ENCODE assay signal across 8 cellular contexts in the genomic region with DNA sequence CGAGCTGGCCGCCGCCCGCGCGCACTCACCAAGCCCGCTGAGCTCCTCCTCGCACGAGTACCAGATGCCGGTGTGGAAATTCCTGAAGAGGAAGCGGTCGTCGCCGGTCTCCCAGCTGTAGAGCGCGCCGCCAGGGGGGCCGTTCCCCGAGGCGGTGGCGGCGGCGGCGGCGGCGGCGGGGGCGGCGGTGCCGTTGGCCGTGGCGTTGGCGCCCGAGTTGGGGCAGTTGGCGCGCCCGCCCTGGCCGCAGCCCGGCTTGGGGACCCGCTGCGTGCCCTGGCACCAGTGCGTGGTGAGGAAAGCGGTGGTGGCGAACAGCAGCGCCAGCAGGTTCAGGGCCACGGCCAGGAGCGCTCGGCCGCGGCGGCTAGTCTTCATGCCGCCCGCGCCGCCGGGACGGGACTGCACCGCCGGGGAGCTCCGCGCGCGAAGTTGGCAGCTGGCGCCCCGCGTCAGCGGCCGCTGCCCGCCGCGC. TPM values are rescaled to one million over a fixed set of nuclear protein-coding genes. Genes with fewer than 3 reads are reported as not detected.
A peak's percentile ranks its signal among the peaks of the same experiment; 100 is the strongest.
DNase-seq lines count a peak whose midpoint lies in the region; ATAC-seq, FAIRE-seq and TF ChIP-seq lines count a peak whose summit lies in the region.

No MANE protein-coding gene starts in this region.

- DNase-seq in endothelial cell of umbilical vein (ENCODE audit: low read depth, low spot score): no peak
- no peak for DNase-seq in NCI-H187 (lab: John Stamatoyannopoulos, UW)
- no peak for DNase-seq in CD4-positive, alpha-beta T cell
- no peak for DNase-seq in vagina (ENCODE audit: extremely low spot score in 2 of 2)

- intact Hi-C loops in endothelial cell of umbilical vein (cut with micrococcal nuclease) (no loop called here), vagina (cut with DNase I) (no loop called here)
- intact Hi-C loops in CD4-positive, alpha-beta T cell (cut with DNase I, micrococcal nuclease): no loop called here

- no TSS peak for BruUV-seq in endothelial cell of umbilical vein (replicated peaks; lab: Mats Ljungman, UMichigan)

- peak overlapping the region in 1 of 11 experiments; percentile 56; a peak in 3 of 22 replicates for H3K27ac ChIP-seq in BLaER1 treated with 17β-estradiol and CSF1 and Interleukin-3, amounts not matched to agents 10 nM and 100 nM
- H3K27ac ChIP-seq in HUES48 (ENCODE audit: low read depth, low read length) (no peak overlapping the region), endothelial cell of umbilical vein (ENCODE audit: insufficient read depth, low read depth, low read length) (no peak overlapping the region), vagina (no peak overlapping the region)
- no peak overlapping the region for H3K27ac ChIP-seq in CD4-positive, alpha-beta T cell (ENCODE audit: low read depth, low read length)

- peak overlapping the region; percentile 93 to 99 (median 98) for H3K4me2 ChIP-seq in BLaER1 treated with 17β-estradiol and CSF1 and Interleukin-3, amounts not matched to agents 10 nM and 100 nM
- H3K4me2 ChIP-seq in endothelial cell of umbilical vein (ENCODE audit: insufficient read depth, low read length): no peak overlapping the region

- no peak overlapping the region for H3K27ac Mint-ChIP-seq in CD4-positive, alpha-beta T cell

- H3K27me3 Mint-ChIP-seq in CD4-positive, alpha-beta T cell: peaks cover 58% of the 10 kb centered on the region

- no peaks in the 10 kb centered on the region for H3K36me3 Mint-ChIP-seq in CD4-positive, alpha-beta T cell (ENCODE audit: low read depth)

- H3K9me1 ChIP-seq in endothelial cell of umbilical vein (replicated peaks; ENCODE audit: control insufficient read depth, extremely low read depth, insufficient read depth, low read length): no peaks in the 10 kb centered on the region

- CTCF ChIA-PET in endothelial cell of umbilical vein (lab: Charles Lee): interaction anchor here (1.3 to 2.2 kb wide), 3 partner anchors 8 to 423 kb away, joined by 6 to 14 read pairs (median 10); no protein-coding TSS in a partner anchor
- CTCF ChIA-PET in CD4-positive, alpha-beta T cell (lab: Charles Lee): no interaction called here

- no peaks in the 10 kb centered on the region for H3K4me1 Mint-ChIP-seq in CD4-positive, alpha-beta T cell (ENCODE audit: low read depth)

- H3K36me3 ChIP-seq in BLaER1 treated with 17β-estradiol and CSF1 and Interleukin-3, amounts not matched to agents 10 nM and 100 nM: no peaks in the 10 kb centered on the region
- no peaks in the 10 kb centered on the region for H3K36me3 ChIP-seq in HUES48 (ENCODE audit: control insufficient read depth, insufficient read depth, low read length)
- H3K36me3 ChIP-seq in endothelial cell of umbilical vein (ENCODE audit: control insufficient read depth in 2 of 2, extremely low read depth in 1 of 2, insufficient read depth in 2 of 2, low read length in 2 of 2): no peaks in the 10 kb centered on the region
- no peaks in the 10 kb centered on the region for H3K36me3 ChIP-seq in neuron (ENCODE audit: insufficient read depth, low read length)
- H3K36me3 ChIP-seq in vagina: no peaks in the 10 kb centered on the region

- POLR2A ChIA-PET in endothelial cell of umbilical vein (lab: Charles Lee): no interaction called here
- POLR2A ChIA-PET in CD4-positive, alpha-beta T cell (lab: Charles Lee): no interaction called here

- no peak overlapping the region for H2AFZ ChIP-seq in endothelial cell of umbilical vein (ENCODE audit: low read depth, low read length)
- H2AFZ ChIP-seq in neuron (ENCODE audit: low read depth, low read length): no peak overlapping the region

- peaks cover 0 to 22% (median 8%) of the 10 kb centered on the region in 11 experiments; a peak in 10 of 22 replicates for H4K20me1 ChIP-seq in BLaER1 treated with 17β-estradiol and CSF1 and Interleukin-3, amounts not matched to agents 10 nM and 100 nM
- H4K20me1 ChIP-seq in endothelial cell of umbilical vein (replicated peaks; ENCODE audit: control insufficient read depth, extremely low read depth, insufficient read depth, low read length): no peaks in the 10 kb centered on the region

- no peak overlapping the region for H3K4me3 Mint-ChIP-seq in CD4-positive, alpha-beta T cell

- peaks cover 0 to 13% (median 9%) of the 10 kb centered on the region in 10 experiments; a peak in 14 of 20 replicates for H3K4me1 ChIP-seq in BLaER1 treated with 17β-estradiol and CSF1 and Interleukin-3, amounts not matched to agents 10 nM and 100 nM
- H3K4me1 ChIP-seq in HUES48 (ENCODE audit: control insufficient read depth, insufficient read depth, low read length): no peaks in the 10 kb centered on the region
- no peaks in the 10 kb centered on the region for H3K4me1 ChIP-seq in endothelial cell of umbilical vein (ENCODE audit: control insufficient read depth, extremely low read depth, insufficient read depth, low read length)
- H3K4me1 ChIP-seq in neuron (ENCODE audit: insufficient read depth, low read length): no peaks in the 10 kb centered on the region
- no peaks in the 10 kb centered on the region for H3K4me1 ChIP-seq in vagina

- H3K9ac ChIP-seq in BLaER1 treated with 17β-estradiol and CSF1 and Interleukin-3, amounts not matched to agents 10 nM and 100 nM: peak overlapping the region in 10 of 11 experiments; percentile 26 to 72 (median 54); a peak in 12 of 22 replicates
- H3K9ac ChIP-seq in HUES48 (ENCODE audit: low read depth, low read length) (no peak overlapping the region), endothelial cell of umbilical vein (replicated peaks; ENCODE audit: extremely low read depth, insufficient read depth, low read length) (no peak overlapping the region)

- no peak for ATAC-seq in GM21360 (IDR thresholded peaks at IDR 0.05; ENCODE audit: unreplicated experiment)
- no peak for ATAC-seq in CD4-positive, alpha-beta T cell (ENCODE audit: poor library complexity)

- no peaks in the 10 kb centered on the region for H3K9me3 ChIP-seq in BLaER1 treated with 17β-estradiol and CSF1 and Interleukin-3, amounts not matched to agents 10 nM and 100 nM (replicated peaks in 1 of 11)
- H3K9me3 ChIP-seq in HUES48 (ENCODE audit: control insufficient read depth, insufficient read depth, low read length) (no peaks in the 10 kb centered on the region), endothelial cell of umbilical vein (replicated peaks; ENCODE audit: control insufficient read depth, insufficient read depth, low read length) (no peaks in the 10 kb centered on the region), neuron (ENCODE audit: low read length) (no peaks in the 10 kb centered on the region), vagina (no peaks in the 10 kb centered on the region)
- H3K9me3 ChIP-seq in CD4-positive, alpha-beta T cell (ENCODE audit: control insufficient read depth, low read length): no peaks in the 10 kb centered on the region

- no peaks in the 10 kb centered on the region for H3K9me3 Mint-ChIP-seq in CD4-positive, alpha-beta T cell

- no peak for FAIRE-seq in endothelial cell of umbilical vein (lab: Jason Lieb, UNC)

- dilution Hi-C loops in endothelial cell of umbilical vein (cut with MboI; ENCODE audit: extremely low pct_ligation_motif_present, low sequenced_read_pairs): no loop called here

- peak overlapping the region; percentile 55 to 79 (median 66) for H3K4me3 ChIP-seq in BLaER1 treated with 17β-estradiol and CSF1 and Interleukin-3, amounts not matched to agents 10 nM and 100 nM
- H3K4me3 ChIP-seq in HUES48 (ENCODE audit: low read depth, low read length) (peak overlapping the region; percentile 58), endothelial cell of umbilical vein (replicated peaks in 1 of 3; ENCODE audit: insufficient read depth in 1 of 3, low read depth in 1 of 3, low read length in 3 of 3) (peak overlapping the region in 1 of 3 experiments; percentile 18), neuron (ENCODE audit: low read length) (peak overlapping the region; percentile 33), vagina (peak overlapping the region in 1 of 2 donors; percentile 37)

- no peaks in the 10 kb centered on the region for H3K79me2 ChIP-seq in endothelial cell of umbilical vein (ENCODE audit: control insufficient read depth, insufficient read depth, low read length)

- TF ChIP-seq POLR2A in endothelial cell of umbilical vein (IDR thresholded peaks at IDR 0.05; ENCODE audit: low read depth, low read length): no peak
- no peak for TF ChIP-seq POLR2A in vagina (IDR thresholded peaks at IDR 0.05)

- H3K27me3 ChIP-seq in BLaER1 treated with 17β-estradiol and CSF1 and Interleukin-3, amounts not matched to agents 10 nM and 100 nM: peaks cover 69 to 88% (median 82%) of the 10 kb centered on the region in 11 experiments
- H3K27me3 ChIP-seq in HUES48 (ENCODE audit: control insufficient read depth, insufficient read depth, low read length) (peaks cover 57% of the 10 kb centered on the region), endothelial cell of umbilical vein (ENCODE audit: control insufficient read depth in 2 of 2, insufficient read depth in 2 of 2, low read length in 2 of 2) (peaks cover 21 to 43% of the 10 kb centered on the region in 2 experiments), neuron (ENCODE audit: insufficient read depth, low read length) (peaks cover 70% of the 10 kb centered on the region), vagina (peaks cover 4% of the 10 kb centered on the region)
- H3K27me3 ChIP-seq in CD4-positive, alpha-beta T cell (ENCODE audit: control insufficient read depth, insufficient read depth, low read length): peaks cover 51% of the 10 kb centered on the region

- TF ChIP-seq CTCF in endothelial cell of umbilical vein (IDR thresholded peaks at IDR 0.05; ENCODE audit: extremely low read depth in 1 of 2, insufficient read depth in 1 of 2, low read depth in 1 of 2, low read length in 2 of 2) (no peak), vagina (IDR thresholded peaks at IDR 0.05) (no peak)
- no peak for TF ChIP-seq CTCF in CD4-positive, alpha-beta T cell (IDR thresholded peaks at IDR 0.05)

TF ChIP-seq in endothelial cell of umbilical vein, 7 proteins besides CTCF, POLR2A, EP300 and RAD21 (continues in another document):
- TF ChIP-seq EZH2 (IDR thresholded peaks at IDR 0.05; ENCODE audit: borderline replicate concordance, low read depth, low read length, severe bottlenecking): peak; percentile 46
- TF ChIP-seq MYC (IDR thresholded peaks at IDR 0.05; ENCODE audit: low read depth, low read length): no peak
- no peak for TF ChIP-seq GATA2 (IDR thresholded peaks at IDR 0.05; ENCODE audit: insufficient read depth, insufficient read length, low read depth, low read length)
- TF ChIP-seq POLR2AphosphoS5 (IDR thresholded peaks at IDR 0.05; ENCODE audit: insufficient read depth, low read depth, low read length): no peak
- TF ChIP-seq FOS (IDR thresholded peaks at IDR 0.05; ENCODE audit: borderline replicate concordance, insufficient read depth, low read length): no peak

RNA-seq across cellular contexts. Expression of a gene that starts 0.4 kb away (rescaled TPM):
- not detected in 2 replicates for total RNA-seq in endothelial cell of umbilical vein
- polyA plus RNA-seq in endothelial cell of umbilical vein: 0.06 and 0.14 TPM in 2 replicates
- 0.16 TPM in 1 of 2 replicates, not detected in the other for polyA plus RNA-seq in endothelial cell of umbilical vein (2011; cell fraction: cytosol; rRNA removed)
- polyA plus RNA-seq in endothelial cell of umbilical vein (2011; cell fraction: nucleus; rRNA removed): not detected in 2 replicates
- not detected in 2 replicates for polyA plus RNA-seq in endothelial cell of umbilical vein (2012)
- 0.32 TPM in 1 of 2 replicates, not detected in the other for polyA minus RNA-seq in endothelial cell of umbilical vein
- polyA minus RNA-seq in endothelial cell of umbilical vein (2011; cell fraction: cytosol; rRNA and poly(A)+ RNA removed): not detected
- polyA minus RNA-seq in endothelial cell of umbilical vein (2011; cell fraction: nucleus; rRNA and poly(A)+ RNA removed): not detected in 2 replicates
- total RNA-seq in CD4-positive, alpha-beta T cell: not detected
- total RNA-seq in vagina: not detected

Comparison
In these comparisons a context has a peak if more than half of its experiments do, and no peak if none do; other contexts are left out.
1. H3K9ac ChIP-seq: peak in BLaER1 treated with 17β-estradiol and CSF1 and Interleukin-3, amounts not matched to agents 10 nM and 100 nM (10 of 11); none in HUES48 (single experiment) and endothelial cell of umbilical vein (single experiment).